In the genomic region with DNA sequence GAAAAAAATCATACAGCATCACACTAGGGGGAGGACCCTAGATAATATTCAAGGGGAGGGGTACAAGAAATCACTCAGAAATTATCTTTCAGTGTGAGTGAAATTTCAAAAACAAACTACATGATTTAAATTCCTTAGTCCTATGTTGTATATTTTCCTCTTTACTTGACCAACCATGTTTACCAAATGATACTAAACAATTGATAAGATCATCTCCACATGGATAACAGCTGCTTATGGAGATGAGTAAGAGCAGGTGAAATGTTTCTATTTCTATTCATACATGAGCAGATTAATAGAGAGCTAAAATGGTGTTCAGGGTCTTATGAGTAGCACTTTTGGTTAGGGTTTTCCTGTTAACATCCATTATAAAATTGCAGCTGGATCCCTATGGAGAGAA, we compare ENCODE assay signal across 14 cellular contexts. TPM values are rescaled to one million over a fixed set of nuclear protein-coding genes. Genes with fewer than 3 reads are reported as not detected.
DNase-seq lines count a peak whose midpoint lies in the region; ATAC-seq and TF ChIP-seq lines count a peak whose summit lies in the region.
"Had no signal": no experiment of that assay in that cellular context is flagged by ENCODE, and none has a peak within 500 bp of the region (broad histone marks: within the 10 kb centered on the region; RNA-seq: fewer than 3 reads in every experiment).

No MANE protein-coding gene starts in this region.

- H3K23ac ChIP-seq in IMR-90 (ENCODE audit: low read depth, low read length), result no peak overlapping the region

- H3K4me2 ChIP-seq in IMR-90 (ENCODE audit: low read depth, low read length), result peak overlapping the region; percentile 27; the same call in 1 of the 2 replicates
- H3K4me2 ChIP-seq: GM23338 had no signal

- no peak for TF ChIP-seq EP300 in sigmoid colon (IDR thresholded peaks at IDR 0.05)

- no TSS peak for BruUV-seq in IMR-90 (replicated peaks; lab: Mats Ljungman, UMichigan)

- H2AFZ ChIP-seq in IMR-90 (replicated peaks; ENCODE audit: low read length, poor library complexity), result no peak overlapping the region
- H2AFZ ChIP-seq: GM23338 had no signal

- no peak overlapping the region for H3K14ac ChIP-seq in IMR-90 (replicated peaks; ENCODE audit: low read depth, low read length)

- H2AK5ac ChIP-seq in IMR-90 (ENCODE audit: low read depth, low read length), result peak overlapping the region; percentile 57

- H3K36me3 ChIP-seq in IMR-90 (ENCODE audit: control insufficient read depth, insufficient read depth, low read length), result no peaks in the 10 kb centered on the region
- no peaks in the 10 kb centered on the region for H3K36me3 ChIP-seq in sigmoid colon

- TF ChIP-seq POLR2A in IMR-90 (IDR thresholded peaks at IDR 0.05; ENCODE audit: low read depth, low read length), result no peak
- no peak for TF ChIP-seq POLR2A in sigmoid colon (IDR thresholded peaks at IDR 0.05)

- H3K56ac ChIP-seq in IMR-90 (ENCODE audit: extremely low read depth, insufficient read depth, low read length), result no peak overlapping the region

- H4K5ac ChIP-seq in IMR-90 (ENCODE audit: low read depth, low read length), result no peak overlapping the region

- no peak overlapping the region for H3K9ac ChIP-seq in IMR-90 (ENCODE audit: low read depth, low read length)

- peaks cover 5% of the 10 kb centered on the region for H3K4me1 ChIP-seq in IMR-90 (ENCODE audit: control insufficient read depth, insufficient read depth, low read length)
- peaks cover 0 to 6% (median 0%) of the 10 kb centered on the region in 4 donors for H3K4me1 ChIP-seq in sigmoid colon

- no peak overlapping the region for H2AK9ac ChIP-seq in IMR-90 (replicated peaks; ENCODE audit: low read depth, low read length, poor library complexity)

- H4K8ac ChIP-seq in IMR-90 (ENCODE audit: low read depth in 2 of 2, low read length in 2 of 2), result peak overlapping the region; percentile 70 to 74; a peak in 3 of 4 replicates

- peaks cover 5% of the 10 kb centered on the region for H3K9me1 ChIP-seq in IMR-90 (ENCODE audit: insufficient read depth, low read length)

- POLR2A ChIA-PET in AG04450 (lab: Yijun Ruan, JAX), result interaction anchor here (0.7 to 2.2 kb wide), 7 partner anchors 9 to 138 kb away, joined by 3 to 7 read pairs (median 4); no protein-coding TSS in a partner anchor
- POLR2A ChIA-PET in IMR-90 (lab: Charles Lee; ENCODE audit: unreplicated experiment), result no interaction called here

- H2BK5ac ChIP-seq in IMR-90 (ENCODE audit: low read depth, low read length, poor library complexity, severe bottlenecking), result peak overlapping the region; percentile 81

- peak; percentile 18 for ATAC-seq in IMR-90 (ENCODE audit: low read depth)
- ATAC-seq in left ventricle myocardium superior, result no peak
- no peak for ATAC-seq in HG03045 (IDR thresholded peaks at IDR 0.05; ENCODE audit: unreplicated experiment)
- ATAC-seq: GM23338 had no signal

- H3K27ac ChIP-seq in AG04450 (ENCODE audit: low read depth, low read length) (peak overlapping the region; percentile 84), IMR-90 (ENCODE audit: insufficient read depth, low read length) (no peak overlapping the region), sigmoid colon (no peak overlapping the region)
- H3K27ac ChIP-seq: C4-2B had no signal

- no peak overlapping the region for H3K4me3 ChIP-seq in AG04450 (ENCODE audit: low read depth, low read length)
- no peak overlapping the region for H3K4me3 ChIP-seq in IMR-90 (ENCODE audit: insufficient read depth, low read depth, low read length)
- no peak overlapping the region for H3K4me3 ChIP-seq in fibroblast of villous mesenchyme (ENCODE audit: low read depth, low read length)
- H3K4me3 ChIP-seq in sigmoid colon, result no peak overlapping the region
- H3K4me3 ChIP-seq: GM23338 had no signal

- peak overlapping the region; percentile 77 for H3K18ac ChIP-seq in IMR-90 (ENCODE audit: low read depth, low read length)

- H3K9me3 ChIP-seq in AG04450 (ENCODE audit: control insufficient read depth, insufficient read depth, low read length) (no peaks in the 10 kb centered on the region; the same call in none of the 2 replicates), IMR-90 (ENCODE audit: control insufficient read depth, insufficient read depth, low read length) (no peaks in the 10 kb centered on the region), sigmoid colon (no peaks in the 10 kb centered on the region)
- H3K9me3 ChIP-seq: Caco-2 had no signal

- H2BK15ac ChIP-seq in IMR-90 (ENCODE audit: low read depth, low read length), result peak overlapping the region; percentile 99; the same call in 1 of the 3 replicates

- TF ChIP-seq RAD21 in IMR-90 (IDR thresholded peaks at IDR 0.05; ENCODE audit: low read length), result no peak

- CTCF ChIA-PET in AG04450 (lab: Charles Lee) (interaction anchor here (1.0 to 1.7 kb wide), 7 partner anchors 9 to 222 kb away, joined by 3 to 12 read pairs (median 4); partner anchors contain the start of gene NUDT7), IMR-90 (lab: Yijun Ruan, JAX) (interaction anchor here (0.5 to 1.1 kb wide), 2 partner anchors 55 to 501 kb away, joined by 3 to 4 read pairs; no protein-coding TSS in a partner anchor)

- dilution Hi-C loops in IMR-90 (cut with HindIII; ENCODE audit: low sequenced_read_pairs, unreplicated experiment), result no loop called here

- H4K20me1 ChIP-seq in IMR-90 (ENCODE audit: insufficient read depth, low read length), result no peaks in the 10 kb centered on the region

- H2BK20ac ChIP-seq in IMR-90 (ENCODE audit: low read depth, low read length), result peak overlapping the region; percentile 93

- in situ Hi-C loops in IMR-90 (cut with MboI; ENCODE audit: low sequenced_read_pairs), result no loop called here

- H2BK120ac ChIP-seq in IMR-90 (ENCODE audit: low read depth, low read length), result peak overlapping the region; percentile 84

- H4K91ac ChIP-seq in IMR-90 (ENCODE audit: insufficient read depth, low read depth, low read length), result peak overlapping the region; percentile 68; the same call in 1 of the 2 replicates

- H3K27me3 ChIP-seq in AG04450 (ENCODE audit: control insufficient read depth, insufficient read depth, low read length) (no peaks in the 10 kb centered on the region), IMR-90 (ENCODE audit: control insufficient read depth, insufficient read depth, low read length) (no peaks in the 10 kb centered on the region), sigmoid colon (peaks cover 0 to 1% (median 0%) of the 10 kb centered on the region in 3 donors)

- DNase-seq in AG04450 (ENCODE audit: low read depth, low spot score), result no peak
- peak; percentile 55 for DNase-seq in IMR-90
- peak; percentile 60 for DNase-seq in fibroblast of villous mesenchyme (ENCODE audit: low read depth)
- no peak for DNase-seq in left ventricle myocardium superior
- DNase-seq in sigmoid colon, result no peak
- DNase-seq: AML-193; Caco-2; CD4-positive, alpha-beta T cell; GDM1 had no signal

- intact Hi-C loops in IMR-90 (cut with micrococcal nuclease) (loop anchor here (2.0 kb wide), 3 partner anchors 58 to 190 kb away; partner anchors contain the start of gene NUDT7), left ventricle myocardium superior (cut with micrococcal nuclease) (no loop called here), sigmoid colon (cut with DNase I) (no loop called here)

- H3K79me1 ChIP-seq in IMR-90 (ENCODE audit: low read depth in 1 of 2, low read length in 2 of 2), result no peaks in the 10 kb centered on the region

- no peak for TF ChIP-seq CTCF in AG04450 (IDR thresholded peaks at IDR 0.05; ENCODE audit: low read depth, low read length)
- TF ChIP-seq CTCF in IMR-90 (conservative IDR thresholded peaks at IDR 0.05; ENCODE audit: low read depth, low read length), result no peak
- TF ChIP-seq CTCF in fibroblast of villous mesenchyme (IDR thresholded peaks at IDR 0.05; ENCODE audit: insufficient read depth, low read depth, low read length), result no peak
- no peak for TF ChIP-seq CTCF in sigmoid colon (IDR thresholded peaks at IDR 0.05)

- peak overlapping the region; percentile 86 for H3K4ac ChIP-seq in IMR-90 (ENCODE audit: low read depth, low read length)

TF ChIP-seq in IMR-90, 13 proteins besides CTCF, POLR2A, EP300 and RAD21 (continues in another document):
- TF ChIP-seq CEBPB (IDR thresholded peaks at IDR 0.05; ENCODE audit: low read depth, low read length), result no peak
- TF ChIP-seq, protein P1, sequence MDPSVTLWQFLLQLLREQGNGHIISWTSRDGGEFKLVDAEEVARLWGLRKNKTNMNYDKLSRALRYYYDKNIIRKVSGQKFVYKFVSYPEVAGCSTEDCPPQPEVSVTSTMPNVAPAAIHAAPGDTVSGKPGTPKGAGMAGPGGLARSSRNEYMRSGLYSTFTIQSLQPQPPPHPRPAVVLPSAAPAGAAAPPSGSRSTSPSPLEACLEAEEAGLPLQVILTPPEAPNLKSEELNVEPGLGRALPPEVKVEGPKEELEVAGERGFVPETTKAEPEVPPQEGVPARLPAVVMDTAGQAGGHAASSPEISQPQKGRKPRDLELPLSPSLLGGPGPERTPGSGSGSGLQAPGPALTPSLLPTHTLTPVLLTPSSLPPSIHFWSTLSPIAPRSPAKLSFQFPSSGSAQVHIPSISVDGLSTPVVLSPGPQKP (IDR thresholded peaks at IDR 0.05; ENCODE audit: borderline replicate concordance, low read depth, low read length), result no peak
- TF ChIP-seq RFX5 (IDR thresholded peaks at IDR 0.05; ENCODE audit: low read depth, low read length), result no peak
- no peak for TF ChIP-seq BHLHE40 (IDR thresholded peaks at IDR 0.05; ENCODE audit: low read depth, low read length)
- TF ChIP-seq MAZ (IDR thresholded peaks at IDR 0.05; ENCODE audit: borderline replicate concordance, low read depth, low read length), result no peak
- no peak for TF ChIP-seq RCOR1 (IDR thresholded peaks at IDR 0.05; ENCODE audit: insufficient replicate concordance, low read length)
- no peak for TF ChIP-seq MAFK (IDR thresholded peaks at IDR 0.05; ENCODE audit: low read depth, low read length)

RNA-seq across cellular contexts. Expression of gene VAT1L, which starts 7.3 kb away (rescaled TPM):
- 115 and 128 TPM in 2 replicates for polyA plus RNA-seq in AG04450 (2011; rRNA removed)
- 79.3 and 89.3 TPM in 2 replicates for polyA minus RNA-seq in AG04450 (2011; rRNA and poly(A)+ RNA removed)
- total RNA-seq in IMR-90 (2012; rRNA removed), result 18.1 and 18.5 TPM in 2 replicates
- polyA plus RNA-seq in IMR-90 (2012; rRNA removed), result 14.1 and 15.4 TPM in 2 replicates
- polyA plus RNA-seq in IMR-90 (2012; cell fraction: cytosol; rRNA removed), result 7.3 TPM in 2 replicates
- polyA plus RNA-seq in IMR-90 (2012; cell fraction: nucleus; rRNA removed; ENCODE audit: low replicate concordance), result 2.4 and 9.5 TPM in 2 replicates
- 37.6 and 59.3 TPM in 2 replicates for total RNA-seq in fibroblast of villous mesenchyme
- total RNA-seq in left ventricle myocardium superior, result 17.7 TPM
- 1 to 10 TPM; 3.5 to 6.4 (median 5.1) TPM for total RNA-seq in sigmoid colon
- polyA plus RNA-seq in sigmoid colon, result 1 to 10 TPM in 2 of 3 donors, under 1 TPM in 1; 0.60 to 4.5 (median 1.2) TPM
- total RNA-seq: A172; Caco-2; CD4-positive, alpha-beta T cell; HFFc6 had no signal

RNA-seq across cellular contexts. Expression of gene NUDT7, which starts 58.8 kb away (rescaled TPM):
- polyA plus RNA-seq in AG04450 (2011; rRNA removed) (18.3 and 19.3 TPM in 2 replicates), IMR-90 (2012; rRNA removed) (4.2 and 6.2 TPM in 2 replicates), sigmoid colon (10 to 100 TPM; 13.3 to 19.2 (median 15.0) TPM)
- polyA minus RNA-seq in AG04450 (2011; rRNA and poly(A)+ RNA removed), result 8.6 and 16.1 TPM in 2 replicates
- total RNA-seq in IMR-90 (2012; rRNA removed) (3.9 and 4.3 TPM in 2 replicates), fibroblast of villous mesenchyme (6.0 and 6.4 TPM in 2 replicates), left ventricle myocardium superior (41.2 TPM), sigmoid colon (10 to 100 TPM in 2 of 4 donors, 1 to 10 TPM in 2; 5.7 to 17.9 (median 12.2) TPM)
- polyA plus RNA-seq in IMR-90 (2012; cell fraction: cytosol; rRNA removed), result 2.2 and 3.7 TPM in 2 replicates
- polyA plus RNA-seq in IMR-90 (2012; cell fraction: nucleus; rRNA removed; ENCODE audit: low replicate concordance), result 2.4 and 5.8 TPM in 2 replicates

Comparison
In these comparisons a context has a peak if more than half of its experiments do, and no peak if none do; other contexts are left out.
1. DNase-seq: peak in IMR-90 (single experiment) and fibroblast of villous mesenchyme (single experiment); none in AG04450 (single experiment), left ventricle myocardium superior (single experiment) and sigmoid colon (single experiment).